Comparison of ENCODE assay signal across 1 cellular context in genomic region chr15:67062365-67062985, GRCh38.
TF ChIP-seq lines count a peak whose summit lies in the region.

No MANE protein-coding gene starts in this region.

TF ChIP-seq in HepG2, 621 proteins besides CTCF, POLR2A, EP300 and RAD21 (continued from another document and continues in another):
- TF ChIP-seq, protein P1, sequence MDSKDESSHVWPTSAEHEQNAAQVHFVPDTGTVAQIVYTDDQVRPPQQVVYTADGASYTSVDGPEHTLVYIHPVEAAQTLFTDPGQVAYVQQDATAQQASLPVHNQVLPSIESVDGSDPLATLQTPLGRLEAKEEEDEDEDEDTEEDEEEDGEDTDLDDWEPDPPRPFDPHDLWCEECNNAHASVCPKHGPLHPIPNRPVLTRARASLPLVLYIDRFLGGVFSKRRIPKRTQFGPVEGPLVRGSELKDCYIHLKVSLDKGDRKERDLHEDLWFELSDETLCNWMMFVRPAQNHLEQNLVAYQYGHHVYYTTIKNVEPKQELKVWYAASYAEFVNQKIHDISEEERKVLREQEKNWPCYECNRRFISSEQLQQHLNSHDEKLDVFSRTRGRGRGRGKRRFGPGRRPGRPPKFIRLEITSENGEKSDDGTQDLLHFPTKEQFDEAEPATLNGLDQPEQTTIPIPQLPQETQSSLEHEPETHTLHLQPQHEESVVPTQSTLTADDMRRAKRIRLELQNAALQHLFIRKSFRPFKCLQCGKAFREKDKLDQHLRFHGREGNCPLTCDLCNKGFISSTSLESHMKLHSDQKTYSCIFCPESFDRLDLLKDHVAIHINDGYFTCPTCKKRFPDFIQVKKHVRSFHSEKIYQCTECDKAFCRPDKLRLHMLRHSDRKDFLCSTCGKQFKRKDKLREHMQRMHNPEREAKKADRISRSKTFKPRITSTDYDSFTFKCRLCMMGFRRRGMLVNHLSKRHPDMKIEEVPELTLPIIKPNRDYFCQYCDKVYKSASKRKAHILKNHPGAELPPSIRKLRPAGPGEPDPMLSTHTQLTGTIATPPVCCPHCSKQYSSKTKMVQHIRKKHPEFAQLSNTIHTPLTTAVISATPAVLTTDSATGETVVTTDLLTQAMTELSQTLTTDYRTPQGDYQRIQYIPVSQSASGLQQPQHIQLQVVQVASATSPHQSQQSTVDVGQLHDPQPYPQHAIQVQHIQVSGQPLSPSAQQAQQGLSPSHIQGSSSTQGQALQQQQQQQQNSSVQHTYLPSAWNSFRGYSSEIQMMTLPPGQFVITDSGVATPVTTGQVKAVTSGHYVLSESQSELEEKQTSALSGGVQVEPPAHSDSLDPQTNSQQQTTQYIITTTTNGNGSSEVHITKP (CRISPR knock-in tag; IDR thresholded peaks at IDR 0.05; ENCODE audit: low read depth), result peak; percentile 88; the same call in 1 of the 2 replicates
- TF ChIP-seq, protein P2, sequence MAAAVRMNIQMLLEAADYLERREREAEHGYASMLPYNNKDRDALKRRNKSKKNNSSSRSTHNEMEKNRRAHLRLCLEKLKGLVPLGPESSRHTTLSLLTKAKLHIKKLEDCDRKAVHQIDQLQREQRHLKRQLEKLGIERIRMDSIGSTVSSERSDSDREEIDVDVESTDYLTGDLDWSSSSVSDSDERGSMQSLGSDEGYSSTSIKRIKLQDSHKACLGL (CRISPR knock-in tag; IDR thresholded peaks at IDR 0.05), result no peak
- TF ChIP-seq AHDC1 (CRISPR knock-in tag; IDR thresholded peaks at IDR 0.05; ENCODE audit: borderline replicate concordance) (no peak), ZNF878 (CRISPR knock-in tag; IDR thresholded peaks at IDR 0.05) (no peak), ZNF460 (CRISPR knock-in tag; IDR thresholded peaks at IDR 0.05; ENCODE audit: borderline replicate concordance) (no peak), PRMT3 (CRISPR knock-in tag; IDR thresholded peaks at IDR 0.05; ENCODE audit: borderline replicate concordance, low read depth) (no peak), MIER3 (CRISPR knock-in tag; IDR thresholded peaks at IDR 0.05; ENCODE audit: borderline replicate concordance) (0 out of 2 replicates have a peak, but pooled peaks have one; percentile 34), ATF6 (CRISPR knock-in tag; conservative IDR thresholded peaks at IDR 0.05) (no peak), SPEN (CRISPR knock-in tag; IDR thresholded peaks at IDR 0.05; ENCODE audit: low read depth) (0 out of 2 replicates have a peak, but pooled peaks have one; percentile 12), ZNF263 (CRISPR knock-in tag; IDR thresholded peaks at IDR 0.05) (peak; percentile 44; the same call in 1 of the 2 replicates), HMGXB3 (CRISPR knock-in tag; IDR thresholded peaks at IDR 0.05; ENCODE audit: borderline replicate concordance) (no peak; the same call in 1 of the 2 replicates), SOX5 (CRISPR knock-in tag; IDR thresholded peaks at IDR 0.05; ENCODE audit: borderline replicate concordance) (peak; percentile 31; the same call in 1 of the 2 replicates), MAFG (CRISPR knock-in tag; IDR thresholded peaks at IDR 0.05) (no peak), GLMP (CRISPR knock-in tag; IDR thresholded peaks at IDR 0.05; ENCODE audit: borderline replicate concordance) (no peak), FOXK1 (CRISPR knock-in tag; IDR thresholded peaks at IDR 0.05; ENCODE audit: borderline replicate concordance, low read depth) (peak; percentile 34; the same call in 1 of the 2 replicates), NFIC (IDR thresholded peaks at IDR 0.05; ENCODE audit: low read length) (peak; percentile 71; the same call in 1 of the 2 replicates), MED1 (CRISPR knock-in tag; IDR thresholded peaks at IDR 0.05) (peak; percentile 76), ZBTB34 (CRISPR knock-in tag; IDR thresholded peaks at IDR 0.05) (no peak), ZNF75D (CRISPR knock-in tag; IDR thresholded peaks at IDR 0.05; ENCODE audit: borderline replicate concordance) (no peak), MBNL3 (CRISPR knock-in tag; conservative IDR thresholded peaks at IDR 0.05) (no peak), RFXANK (CRISPR knock-in tag; IDR thresholded peaks at IDR 0.05) (no peak), MTA1 (CRISPR knock-in tag; IDR thresholded peaks at IDR 0.05; ENCODE audit: borderline replicate concordance) (no peak), HOXA3 (CRISPR knock-in tag; IDR thresholded peaks at IDR 0.05) (peak; percentile 30; the same call in 1 of the 2 replicates), SRSF4 (IDR thresholded peaks at IDR 0.05; ENCODE audit: low read depth, low read length, poor library complexity, severe bottlenecking) (no peak), GATAD2A (CRISPR knock-in tag; IDR thresholded peaks at IDR 0.05) (peak; percentile 70), ZNF264 (CRISPR knock-in tag; IDR thresholded peaks at IDR 0.05) (peak; percentile 97), SMAD1 (CRISPR knock-in tag; IDR thresholded peaks at IDR 0.05; ENCODE audit: borderline replicate concordance, low read depth) (no peak), ESRRA (CRISPR knock-in tag; IDR thresholded peaks at IDR 0.05; ENCODE audit: low read depth) (0 out of 2 replicates have a peak, but pooled peaks have one; percentile 14), RFXAP (CRISPR knock-in tag; IDR thresholded peaks at IDR 0.05; ENCODE audit: borderline replicate concordance) (peak; percentile 78; the same call in 1 of the 2 replicates), RELA (CRISPR knock-in tag; IDR thresholded peaks at IDR 0.05) (no peak), ZNF776 (CRISPR knock-in tag; IDR thresholded peaks at IDR 0.05) (no peak), ZNF205 (CRISPR knock-in tag; IDR thresholded peaks at IDR 0.05) (no peak), SKI (IDR thresholded peaks at IDR 0.05; ENCODE audit: partially characterized antibody) (no peak), ZNF343 (CRISPR knock-in tag; IDR thresholded peaks at IDR 0.05) (no peak), FOXC1 (CRISPR knock-in tag; IDR thresholded peaks at IDR 0.05; ENCODE audit: borderline replicate concordance) (no peak), ZNF569 (CRISPR knock-in tag; IDR thresholded peaks at IDR 0.05; ENCODE audit: borderline replicate concordance) (no peak), ELF4 (CRISPR knock-in tag; IDR thresholded peaks at IDR 0.05; ENCODE audit: borderline replicate concordance) (no peak), SATB2 (CRISPR knock-in tag; IDR thresholded peaks at IDR 0.05) (no peak), ZNF296 (CRISPR knock-in tag; conservative IDR thresholded peaks at IDR 0.05) (no peak), ZMYM3 (CRISPR knock-in tag; IDR thresholded peaks at IDR 0.05) (no peak), ZNF703 (CRISPR knock-in tag; IDR thresholded peaks at IDR 0.05; ENCODE audit: borderline replicate concordance) (no peak; the same call in 1 of the 2 replicates), ATRX (CRISPR knock-in tag; IDR thresholded peaks at IDR 0.05; ENCODE audit: borderline replicate concordance) (no peak)
